6 cellular contexts compared by ENCODE assay signal in the genomic region with DNA sequence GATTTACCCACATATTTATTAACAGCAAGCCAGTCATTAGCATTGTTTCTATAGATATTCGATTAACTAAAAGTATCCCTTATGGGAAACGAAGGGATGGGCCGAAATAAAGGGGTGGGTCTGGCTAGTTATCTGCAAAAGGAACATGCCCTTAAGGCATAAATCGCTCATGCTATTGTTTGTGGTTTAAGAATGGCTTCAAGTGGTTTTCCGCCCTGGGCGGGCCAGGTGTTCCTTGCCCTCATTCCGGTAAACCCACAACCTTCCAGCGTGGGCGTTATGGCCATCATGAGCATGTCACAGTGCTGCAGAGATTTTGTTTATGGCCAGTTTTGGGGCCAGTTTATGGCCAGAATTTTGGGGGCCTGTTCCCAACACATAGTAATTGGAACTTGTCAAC. TPM values are rescaled to one million over a fixed set of nuclear protein-coding genes. Genes with fewer than 3 reads are reported as not detected.
"Had no signal": no experiment of that assay in that cellular context is flagged by ENCODE, and none has a peak within 500 bp of the region (broad histone marks: within the 10 kb centered on the region; RNA-seq: fewer than 3 reads in every experiment).

No MANE protein-coding gene starts in this region.

RNA-seq across cellular contexts. Expression of gene FGFBP1, which starts 22.2 kb away (rescaled TPM):
- total RNA-seq: K562, OCI-LY7, Right ventricle myocardium superior, SJSA1 had no signal
- polyA plus RNA-seq: K562 had no signal

RNA-seq across cellular contexts. Expression of gene FGFBP2, which starts 46.6 kb away (rescaled TPM):
- total RNA-seq: K562, M059J, OCI-LY7, PC-9, SJSA1 had no signal
- polyA plus RNA-seq: K562 had no signal
